In the genomic region with DNA sequence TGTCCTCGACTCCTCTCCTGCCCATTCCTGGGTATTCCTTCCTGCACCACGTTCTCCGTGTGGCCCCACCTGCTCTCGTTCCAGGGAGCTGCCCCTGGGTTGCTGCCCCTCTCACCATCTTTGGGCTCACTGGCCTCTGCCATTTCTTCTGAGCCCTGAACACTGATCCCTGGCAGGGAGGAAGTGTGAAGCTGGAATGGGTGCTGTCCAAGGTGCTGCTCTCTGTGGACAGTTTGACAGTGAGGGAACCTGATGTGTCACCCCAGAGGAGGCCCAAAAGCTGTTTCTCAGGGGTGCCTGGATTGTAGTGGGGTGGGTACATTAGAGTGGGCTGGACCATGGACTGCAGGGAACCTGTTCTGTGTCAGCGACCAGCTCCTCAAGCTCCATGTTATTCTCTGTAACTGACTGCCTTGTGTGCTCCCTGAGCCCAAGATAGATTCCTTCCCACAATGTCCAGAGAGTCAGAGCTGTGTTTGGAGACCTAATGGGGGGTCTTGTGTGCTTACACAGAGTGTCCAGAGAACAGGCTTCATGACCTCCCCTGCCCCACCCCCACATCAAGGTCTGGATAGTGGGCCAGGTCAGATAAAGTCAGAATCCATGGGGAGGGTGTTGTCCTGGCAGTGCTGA, we compare ENCODE assay signal across 13 cellular contexts. TPM values are rescaled to one million over a fixed set of nuclear protein-coding genes. Genes with fewer than 3 reads are reported as not detected.
A peak's percentile ranks its signal among the peaks of the same experiment; 100 is the strongest.
DNase-seq lines count a peak whose midpoint lies in the region; ATAC-seq, FAIRE-seq and TF ChIP-seq lines count a peak whose summit lies in the region.
"Had no signal": no experiment of that assay in that cellular context is flagged by ENCODE, and none has a peak within 500 bp of the region (broad histone marks: within the 10 kb centered on the region; RNA-seq: fewer than 3 reads in every experiment).

No MANE protein-coding gene starts in this region.

- no peaks in the 10 kb centered on the region for H3K36me3 ChIP-seq in upper lobe of left lung
- H3K36me3 ChIP-seq: thoracic aorta had no signal

- TF ChIP-seq POLR2A in upper lobe of left lung (IDR thresholded peaks at IDR 0.05) = no peak

- no peak for FAIRE-seq in D721Med (lab: Jason Lieb, UNC)

- peaks cover 0 to 2% (median 0%) of the 10 kb centered on the region in 4 donors for H3K4me1 ChIP-seq in upper lobe of left lung

- DNase-seq in stimulated activated CD4-positive, alpha-beta T cell treated with anti-CD3 and anti-CD28 coated beads, Interleukin-4, amount 100 ng/mL, for 1 hour = peak; percentile 7
- DNase-seq in stimulated activated CD4-positive, alpha-beta T cell treated with anti-CD3 and anti-CD28 coated beads, Interleukin-1b, Interleukin-23, amount 100 ng/mL, for 48 hours = no peak
- DNase-seq in RKO (ENCODE audit: low spot score) (peak; percentile 48), upper lobe of left lung (no peak), D721Med (ENCODE audit: insufficient read length, low spot score) (no peak), activated gamma-delta T cell (lab: John Stamatoyannopoulos, UW) (no peak), cerebellar cortex (ENCODE audit: low spot score) (no peak)
- DNase-seq: NCI-H2081 treated with DMSO at 0.1 percent for 48 hours had no signal

- peak; percentile 55 for ATAC-seq in esophagus mucosa
- peak; percentile 30 to 46 for ATAC-seq in upper lobe of left lung (ENCODE audit: low FRiP score in 2 of 2)

- TF ChIP-seq EP300 in upper lobe of left lung (IDR thresholded peaks at IDR 0.05) = no peak

- H3K4me3 ChIP-seq in upper lobe of left lung = no peak overlapping the region
- H3K4me3 ChIP-seq: thoracic aorta had no signal

- 17 to 29% methylated on average over 5 of the region's 5 CpGs for WGBS in upper lobe of left lung, 2 donors

- no peak overlapping the region for H3K27ac ChIP-seq in upper lobe of left lung
- H3K27ac ChIP-seq: thoracic aorta had no signal

- no peaks in the 10 kb centered on the region for H3K27me3 ChIP-seq in upper lobe of left lung

- no peaks in the 10 kb centered on the region for H3K9me3 ChIP-seq in upper lobe of left lung
- H3K9me3 ChIP-seq: thoracic aorta had no signal

- TF ChIP-seq CTCF in upper lobe of left lung (IDR thresholded peaks at IDR 0.05) (no peak), D721Med (IDR thresholded peaks at IDR 0.05; ENCODE audit: insufficient read depth, missing control alignments) (no peak)

RNA-seq across cellular contexts. Expression of gene CEACAM8, which starts 7.2 kb away (rescaled TPM):
- total RNA-seq in esophagus mucosa (not detected), upper lobe of left lung (1 to 10 TPM in 1 of 6 donors, under 1 TPM in 3, not detected in 2; 0.67 to 1.1 (median 0.75) TPM)
- total RNA-seq: epithelial cell of proximal tubule, H4, pulmonary artery endothelial cell, thoracic aorta had no signal

Comparison
In these comparisons a context has a peak if more than half of its experiments do, and no peak if none do; other contexts are left out.
1. DNase-seq: peak in stimulated activated CD4-positive, alpha-beta T cell treated with anti-CD3 and anti-CD28 coated beads, Interleukin-4, amount 100 ng/mL, for 1 hour (single experiment) and RKO (single experiment); none in stimulated activated CD4-positive, alpha-beta T cell treated with anti-CD3 and anti-CD28 coated beads, Interleukin-1b, Interleukin-23, amount 100 ng/mL, for 48 hours (single experiment), upper lobe of left lung (0 of 2), D721Med (single experiment), activated gamma-delta T cell (single experiment) and cerebellar cortex (single experiment).